Comparison of ENCODE assay signal across 25 cellular contexts in the genomic region with DNA sequence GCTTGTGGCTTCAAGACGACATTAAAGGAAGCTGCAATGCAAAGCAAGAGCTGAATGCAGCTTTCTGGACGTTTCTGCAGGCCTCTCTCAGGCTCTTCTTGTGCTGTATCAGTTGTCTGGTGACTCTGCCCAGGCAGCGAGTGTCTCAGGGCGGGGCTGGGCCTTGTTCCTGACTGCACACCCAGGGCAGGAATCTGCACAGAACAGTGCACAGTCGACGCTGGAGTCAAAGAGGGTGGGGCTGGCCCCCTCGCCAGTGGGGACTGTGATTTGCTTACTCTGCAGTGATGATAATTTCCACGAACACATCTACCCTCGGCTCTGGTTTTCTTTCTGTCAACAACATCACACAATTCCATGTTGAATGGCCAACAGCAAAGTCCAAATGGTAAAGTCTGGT.
"Had no signal": no experiment of that assay in that cellular context is flagged by ENCODE, and none has a peak within 500 bp of the region (broad histone marks: within the 10 kb centered on the region; RNA-seq: fewer than 3 reads in every experiment).

No MANE protein-coding gene starts in this region.

- ATAC-seq: activated CD8-positive, alpha-beta memory T cell treated with anti-CD3 and anti-CD28 coated beads, Interleukin-2, amount 10 ng/mL, durations not matched to agents 7 days and 5 days; T-helper 17 cell; WTC11 had no signal

- H3K9me3 Mint-ChIP-seq: activated CD4-positive, alpha-beta T cell treated with anti-CD3 and anti-CD28 coated beads, Interleukin-2, amount 10 ng/mL, durations not matched to agents 24 days and 14 days; activated naive CD4-positive, alpha-beta T cell treated with anti-CD3 and anti-CD28 coated beads, Interleukin-2, amount 50 U/mL, for 24 hours; activated T-cell treated with anti-CD3 and anti-CD28 coated beads, Interleukin-2, amount 50 U/mL, for 24 hours; activated T-helper 1 cell treated with anti-CD3 and anti-CD28 coated beads, Interleukin-12 subunit alpha, Interleukin-12 subunit beta, Interleukin-2, Interleukin-4 antibody, amounts not matched to agents 30 ng/mL and 10 ng/mL and 1 ng/mL, durations not matched to agents 14 hours and 24 hours and 36 hours had no signal

- H3K4me1 ChIP-seq: breast epithelium had no signal

- H3K4me3 ChIP-seq: breast epithelium, MG63 had no signal

- DNase-seq: activated CD4-positive, alpha-beta T cell treated with anti-CD3 and anti-CD28 coated beads, Interleukin-2, amount 10 ng/mL, durations not matched to agents 24 days and 14 days; activated CD4-positive, alpha-beta T cell treated with anti-CD3 and anti-CD28 coated beads, Interleukin-2, amount 50 U/mL, for 48 hours; activated CD4-positive, CD25-positive, alpha-beta regulatory T cell treated with anti-CD3 and anti-CD28 coated beads, Interleukin-2, amount 50 U/mL, for 72 hours; activated CD8-positive, alpha-beta memory T cell treated with anti-CD3 and anti-CD28 coated beads, Interleukin-2, amount 10 ng/mL, durations not matched to agents 7 days and 5 days; activated effector memory CD4-positive, alpha-beta T cell treated with Interleukin-2 at 50 U/mL for 16 hours; activated naive CD4-positive, alpha-beta T cell; activated T-cell treated with anti-CD3 and anti-CD28 coated beads, Interleukin-2, amount 50 U/mL, for 24 hours; aorta; MG63; MV-4-11; NCI-H1092 treated with DMSO at 0.1 percent for 48 hours; NCI-H1417 treated with DMSO at 0.1 percent for 48 hours; NCI-H1694 treated with DMSO at 0.1 percent for 48 hours; NCI-H2029 treated with DMSO at 0.1 percent for 48 hours; NCI-H345; NCI-H510A; NCI-H69; SIG-M5; T-helper 17 cell; T-helper 9 cell had no signal

- FAIRE-seq: RCC 7860 had no signal

- H3K27ac Mint-ChIP-seq: activated CD4-positive, alpha-beta T cell treated with anti-CD3 and anti-CD28 coated beads, Interleukin-2, amount 10 ng/mL, durations not matched to agents 24 days and 14 days; activated CD8-positive, alpha-beta memory T cell treated with anti-CD3 and anti-CD28 coated beads, Interleukin-2, amount 10 ng/mL, durations not matched to agents 7 days and 5 days; activated naive CD4-positive, alpha-beta T cell treated with anti-CD3 and anti-CD28 coated beads, Interleukin-2, amount 50 U/mL, for 24 hours; activated T-cell treated with anti-CD3 and anti-CD28 coated beads, Interleukin-2, amount 50 U/mL, for 24 hours; activated T-helper 1 cell treated with anti-CD3 and anti-CD28 coated beads, Interleukin-12 subunit alpha, Interleukin-12 subunit beta, Interleukin-2, Interleukin-4 antibody, amounts not matched to agents 30 ng/mL and 10 ng/mL and 1 ng/mL, durations not matched to agents 14 hours and 24 hours and 36 hours; T-helper 17 cell; WTC11 had no signal

- H3K36me3 ChIP-seq: breast epithelium, MG63 had no signal

- H3K36me3 Mint-ChIP-seq: activated CD8-positive, alpha-beta memory T cell treated with anti-CD3 and anti-CD28 coated beads, Interleukin-2, amount 10 ng/mL, durations not matched to agents 7 days and 5 days; activated naive CD4-positive, alpha-beta T cell treated with anti-CD3 and anti-CD28 coated beads, Interleukin-2, amount 50 U/mL, for 24 hours; WTC11 had no signal

- H3K27ac ChIP-seq: breast epithelium had no signal

- H3K27me3 Mint-ChIP-seq: activated CD4-positive, alpha-beta T cell treated with anti-CD3 and anti-CD28 coated beads, Interleukin-2, amount 10 ng/mL, durations not matched to agents 24 days and 14 days; activated naive CD4-positive, alpha-beta T cell treated with anti-CD3 and anti-CD28 coated beads, Interleukin-2, amount 50 U/mL, for 24 hours had no signal

- H3K4me3 Mint-ChIP-seq: activated CD4-positive, alpha-beta T cell treated with anti-CD3 and anti-CD28 coated beads, Interleukin-2, amount 10 ng/mL, durations not matched to agents 24 days and 14 days; activated CD8-positive, alpha-beta memory T cell treated with anti-CD3 and anti-CD28 coated beads, Interleukin-2, amount 10 ng/mL, durations not matched to agents 7 days and 5 days; activated naive CD4-positive, alpha-beta T cell treated with anti-CD3 and anti-CD28 coated beads, Interleukin-2, amount 50 U/mL, for 24 hours; activated T-cell treated with anti-CD3 and anti-CD28 coated beads, Interleukin-2, amount 50 U/mL, for 24 hours; activated T-helper 1 cell treated with anti-CD3 and anti-CD28 coated beads, Interleukin-12 subunit alpha, Interleukin-12 subunit beta, Interleukin-2, Interleukin-4 antibody, amounts not matched to agents 30 ng/mL and 10 ng/mL and 1 ng/mL, durations not matched to agents 14 hours and 24 hours and 36 hours; T-helper 17 cell; WTC11 had no signal

- H3K4me1 Mint-ChIP-seq: WTC11 had no signal

- H3K9me3 ChIP-seq: breast epithelium, MG63 had no signal

- H3K27me3 ChIP-seq: MG63 had no signal
